25 cellular contexts compared by ENCODE assay signal in the genomic region with DNA sequence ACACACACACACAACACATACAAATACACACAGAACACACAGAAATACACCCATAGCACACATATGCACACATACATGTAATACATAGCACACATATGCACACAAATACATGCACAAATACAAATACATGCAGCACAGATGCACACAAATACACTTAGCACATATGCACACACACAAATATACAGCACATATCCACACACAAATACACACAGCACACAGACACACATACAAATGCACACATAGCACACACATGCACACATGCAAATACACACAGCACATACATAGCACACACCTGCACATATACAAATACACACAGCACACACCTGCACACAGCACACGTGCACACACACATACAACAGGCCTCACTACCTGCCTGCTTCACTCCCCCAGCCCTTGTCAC. TPM values are rescaled to one million over a fixed set of nuclear protein-coding genes. Genes with fewer than 3 reads are reported as not detected.
DNase-seq lines count a peak whose midpoint lies in the region; ATAC-seq, FAIRE-seq and TF ChIP-seq lines count a peak whose summit lies in the region.
"Had no signal": no experiment of that assay in that cellular context is flagged by ENCODE, and none has a peak within 500 bp of the region (broad histone marks: within the 10 kb centered on the region; RNA-seq: fewer than 3 reads in every experiment).

No MANE protein-coding gene starts in this region.

- H3K27me3 Mint-ChIP-seq in activated CD8-positive, alpha-beta memory T cell treated with anti-CD3 and anti-CD28 coated beads, Interleukin-2, amount 10 ng/mL, durations not matched to agents 7 days and 5 days: no peaks in the 10 kb centered on the region
- H3K27me3 Mint-ChIP-seq in brain: peaks cover 4% of the 10 kb centered on the region
- H3K27me3 Mint-ChIP-seq: activated CD4-positive, alpha-beta T cell treated with anti-CD3 and anti-CD28 coated beads for 36 hours had no signal

- no peak overlapping the region for H2AFZ ChIP-seq in trophoblast cell (ENCODE audit: insufficient read depth, low read length, poor library complexity)

- H4K91ac ChIP-seq in trophoblast cell (ENCODE audit: low read depth, low read length): no peak overlapping the region

- no peak overlapping the region for H2AK5ac ChIP-seq in trophoblast cell (ENCODE audit: low read length)

- H3K27ac Mint-ChIP-seq in activated CD8-positive, alpha-beta memory T cell treated with anti-CD3 and anti-CD28 coated beads, Interleukin-2, amount 10 ng/mL, durations not matched to agents 7 days and 5 days: peak overlapping the region; percentile 13
- peak overlapping the region in 4 of 5 experiments; percentile 51 to 72 (median 58) for H3K27ac Mint-ChIP-seq in brain
- H3K27ac Mint-ChIP-seq: activated CD4-positive, alpha-beta T cell treated with anti-CD3 and anti-CD28 coated beads for 36 hours; HFFc6; type B pancreatic cell had no signal

- no peaks in the 10 kb centered on the region for H3K36me3 Mint-ChIP-seq in activated CD8-positive, alpha-beta memory T cell treated with anti-CD3 and anti-CD28 coated beads, Interleukin-2, amount 10 ng/mL, durations not matched to agents 7 days and 5 days
- no peaks in the 10 kb centered on the region for H3K36me3 Mint-ChIP-seq in brain

- H3K27ac ChIP-seq in trophoblast cell (ENCODE audit: low read depth, low read length): no peak overlapping the region
- H3K27ac ChIP-seq: A549, SJSA1, stomach had no signal

- peak; percentile 92 for FAIRE-seq in HTR-8/SVneo (lab: Jason Lieb, UNC)
- FAIRE-seq: A549, keratinocyte had no signal

- H3K4ac ChIP-seq in trophoblast cell (ENCODE audit: low read depth, low read length): no peak overlapping the region

- no peak overlapping the region for H2BK120ac ChIP-seq in trophoblast cell (ENCODE audit: insufficient read depth, low read length, poor library complexity)

- no peaks in the 10 kb centered on the region for H3K9me3 Mint-ChIP-seq in activated CD8-positive, alpha-beta memory T cell treated with anti-CD3 and anti-CD28 coated beads, Interleukin-2, amount 10 ng/mL, durations not matched to agents 7 days and 5 days (ENCODE audit: low read depth)
- no peaks in the 10 kb centered on the region for H3K9me3 Mint-ChIP-seq in brain
- H3K9me3 Mint-ChIP-seq: type B pancreatic cell had no signal

- H3K27me3 ChIP-seq in trophoblast cell (ENCODE audit: insufficient read depth, low read length): no peaks in the 10 kb centered on the region

- H3K9me3 ChIP-seq in trophoblast cell (ENCODE audit: insufficient read depth, low read depth, low read length): peaks cover 4% of the 10 kb centered on the region
- H3K9me3 ChIP-seq: A549, SJSA1, stomach had no signal

- no peak overlapping the region for H3K4me2 ChIP-seq in trophoblast cell (ENCODE audit: low read length)
- H3K4me2 ChIP-seq: A549 had no signal

- no peak overlapping the region for H3K18ac ChIP-seq in trophoblast cell (ENCODE audit: low read length)

- no peaks in the 10 kb centered on the region for H3K36me3 ChIP-seq in trophoblast cell (ENCODE audit: control insufficient read depth in 1 of 2, insufficient read depth in 2 of 2, low read length in 2 of 2)
- H3K36me3 ChIP-seq: SJSA1, stomach had no signal

- no peak overlapping the region for H3K9ac ChIP-seq in trophoblast cell (ENCODE audit: low read length)

- H3K23ac ChIP-seq in trophoblast cell (ENCODE audit: low read length): no peak overlapping the region

- peaks cover 51% of the 10 kb centered on the region for H3K4me1 Mint-ChIP-seq in activated CD8-positive, alpha-beta memory T cell treated with anti-CD3 and anti-CD28 coated beads, Interleukin-2, amount 10 ng/mL, durations not matched to agents 7 days and 5 days
- peaks cover 82% of the 10 kb centered on the region for H3K4me1 Mint-ChIP-seq in brain

- no peak for DNase-seq in activated CD8-positive, alpha-beta memory T cell treated with anti-CD3 and anti-CD28 coated beads, Interleukin-2, amount 10 ng/mL, durations not matched to agents 7 days and 5 days
- DNase-seq in activated CD8-positive, alpha-beta memory T cell treated with anti-CD3 and anti-CD28 coated beads for 24 hours: no peak
- no peak for DNase-seq in HTR-8/SVneo (ENCODE audit: insufficient read length, low spot score)
- DNase-seq in trophoblast cell: no peak
- DNase-seq in NCI-H2171 (lab: John Stamatoyannopoulos, UW): no peak
- DNase-seq in activated effector memory CD4-positive, alpha-beta T cell treated with Interleukin-2 at 50 U/mL for 16 hours: no peak
- no peak for DNase-seq in D341Med (ENCODE audit: low spot score)
- DNase-seq: activated CD4-positive, alpha-beta T cell treated with anti-CD3 and anti-CD28 coated beads for 36 hours; activated naive CD4-positive, alpha-beta T cell treated with Interleukin-2 at 50 U/mL for 16 hours; C1 segment of cervical spinal cord; cortex of kidney; HFFc6; hippocampal formation; mammary epithelial cell; NCI-H1694 treated with DMSO at 0.1 percent for 48 hours; NCI-H345; posterior cingulate gyrus; stimulated activated CD4-positive, alpha-beta T cell treated with anti-CD3 and anti-CD28 coated beads, Interleukin-2, amount 100 ng/mL, for 24 hours; stomach; T-helper 9 cell had no signal

- no peak overlapping the region for H4K12ac ChIP-seq in trophoblast cell (ENCODE audit: low read depth, low read length)

- no peak for TF ChIP-seq CTCF in brain (conservative IDR thresholded peaks at IDR 0.05)

- no peak overlapping the region for H3K14ac ChIP-seq in trophoblast cell (ENCODE audit: low read length)

- no peak overlapping the region for H2BK12ac ChIP-seq in trophoblast cell (ENCODE audit: low read length)

- no peak for ATAC-seq in activated CD8-positive, alpha-beta memory T cell treated with anti-CD3 and anti-CD28 coated beads, Interleukin-2, amount 10 ng/mL, durations not matched to agents 7 days and 5 days
- ATAC-seq: activated CD4-positive, alpha-beta T cell treated with anti-CD3 and anti-CD28 coated beads for 36 hours had no signal

- no peak overlapping the region for H2BK5ac ChIP-seq in trophoblast cell (ENCODE audit: low read depth, low read length, poor library complexity)

- H3K4me3 Mint-ChIP-seq in activated CD8-positive, alpha-beta memory T cell treated with anti-CD3 and anti-CD28 coated beads, Interleukin-2, amount 10 ng/mL, durations not matched to agents 7 days and 5 days: no peak overlapping the region
- H3K4me3 Mint-ChIP-seq in brain: peak overlapping the region in 1 of 5 experiments; percentile 12
- H3K4me3 Mint-ChIP-seq: activated CD4-positive, alpha-beta T cell treated with anti-CD3 and anti-CD28 coated beads for 36 hours; HFFc6; type B pancreatic cell had no signal

- H3K4me1 ChIP-seq in trophoblast cell (ENCODE audit: control insufficient read depth in 1 of 2, insufficient read depth in 2 of 2, low read length in 2 of 2): no peaks in the 10 kb centered on the region
- H3K4me1 ChIP-seq: A549, SJSA1 had no signal

- no CpG with 5 or more reads among the region's 1 CpG for WGBS in trophoblast cell (ENCODE audit: extremely low coverage, insufficient coverage, insufficient read length)

- peak overlapping the region; percentile 37 for H3K4me3 ChIP-seq in trophoblast cell (ENCODE audit: low read depth, low read length)
- H3K4me3 ChIP-seq: A549, SJSA1, stomach had no signal

- H4K8ac ChIP-seq in trophoblast cell (ENCODE audit: low read depth, low read length): no peak overlapping the region

- H3K79me2 ChIP-seq in trophoblast cell (ENCODE audit: control insufficient read depth, insufficient read depth, low read length, poor library complexity): no peaks in the 10 kb centered on the region

- CTCF ChIA-PET in activated CD8-positive, alpha-beta memory T cell treated with anti-CD3 and anti-CD28 coated beads, Interleukin-2, amount 10 ng/mL, durations not matched to agents 7 days and 5 days (lab: Charles Lee): no interaction called here

- H3K79me1 ChIP-seq in trophoblast cell (ENCODE audit: low read length): no peaks in the 10 kb centered on the region

RNA-seq across cellular contexts. Expression of a gene that starts 49.6 kb away (rescaled TPM):
- total RNA-seq in activated CD8-positive, alpha-beta memory T cell treated with anti-CD3 and anti-CD28 coated beads, Interleukin-2, amount 10 ng/mL, durations not matched to agents 7 days and 5 days: 1 to 10 TPM in 1 of 2 experiments, under 1 TPM in 1; 0.09 to 3.7 TPM
- 11.0 TPM for polyA plus RNA-seq in brain (ENCODE audit: insufficient read depth, low read depth, low replicate concordance)
- polyA plus RNA-seq in trophoblast cell (2013): 11.1 and 12.0 TPM in 2 replicates
